ENCODE assay signal across 8 cellular contexts in the genomic region with DNA sequence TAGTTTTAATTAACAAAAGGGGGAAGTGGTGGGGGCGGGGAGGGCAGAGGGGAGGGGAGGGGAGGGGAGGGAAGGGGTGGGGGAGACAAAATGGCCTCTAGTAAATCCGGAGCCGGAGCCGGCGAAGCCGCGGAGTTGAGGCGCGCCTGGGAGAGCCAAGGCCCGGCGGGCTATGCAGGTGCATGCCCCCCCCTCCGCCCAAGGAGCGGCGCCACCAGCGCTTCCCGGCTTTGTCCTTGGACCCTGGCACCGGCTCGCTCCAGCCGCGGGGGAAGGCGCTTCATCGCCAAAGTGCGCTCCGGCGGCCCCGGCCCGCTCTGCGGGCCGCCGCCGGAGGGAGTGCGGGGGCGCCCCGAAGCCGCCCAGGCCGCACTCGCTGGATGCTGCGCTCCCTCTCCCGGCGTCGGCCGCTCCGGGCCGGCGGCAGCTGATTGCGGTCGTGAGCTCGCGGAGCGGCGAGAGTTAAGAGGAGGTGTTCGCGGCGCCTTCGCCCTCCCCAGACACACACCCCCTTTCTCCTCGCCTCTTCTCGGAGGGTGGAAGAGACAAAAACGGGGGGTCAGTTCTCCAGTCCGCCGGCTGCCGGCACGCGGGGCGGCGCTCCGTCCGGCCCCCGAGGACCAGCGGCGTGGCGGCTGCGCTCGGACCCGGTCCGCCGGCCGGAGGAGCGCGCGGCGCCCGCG. TPM values are rescaled to one million over a fixed set of nuclear protein-coding genes. Genes with fewer than 3 reads are reported as not detected.
DNase-seq lines count a peak whose midpoint lies in the region; ATAC-seq and TF ChIP-seq lines count a peak whose summit lies in the region.

Gene LRRC4, minus strand, starts transcription at position 439 of the 683 bp plus-strand sequence. CDS start 797 bp downstream, outside the sequence.

- peak; percentile 35 for ATAC-seq in GM19467 (IDR thresholded peaks at IDR 0.05; ENCODE audit: unreplicated experiment)
- peak; percentile 20 to 31 for ATAC-seq in activated T-cell treated with anti-CD3 and anti-CD28 coated beads, Interleukin-2, amount 50 U/mL, for 4 hours
- ATAC-seq in naive thymus-derived CD4-positive, alpha-beta T cell = peak; percentile 31
- no peak for ATAC-seq in HG03469 (IDR thresholded peaks at IDR 0.05; ENCODE audit: unreplicated experiment)

- peaks cover 9% of the 10 kb centered on the region for H3K27me3 Mint-ChIP-seq in activated T-cell treated with anti-CD3 and anti-CD28 coated beads, Interleukin-2, amount 50 U/mL, for 4 hours (ENCODE audit: low read depth)
- H3K27me3 Mint-ChIP-seq in naive thymus-derived CD4-positive, alpha-beta T cell = peaks cover 0 to 34% (median 7%) of the 10 kb centered on the region in 5 donors

- no peak within 1 kb of the TSS for H3K27ac ChIP-seq in naive thymus-derived CD4-positive, alpha-beta T cell (ENCODE audit: low read depth, low read length)
- H3K27ac ChIP-seq in vagina = peak within 1 kb of the TSS; percentile 50

- peaks cover 0 to 7% (median 0%) of the 10 kb centered on the region in 3 experiments for H3K36me3 ChIP-seq in naive thymus-derived CD4-positive, alpha-beta T cell (ENCODE audit: control insufficient read depth in 2 of 3, insufficient read depth in 3 of 3, low read length in 3 of 3)
- H3K36me3 ChIP-seq in vagina = no peaks in the 10 kb centered on the region

- POLR2A ChIA-PET in naive thymus-derived CD4-positive, alpha-beta T cell (lab: Charles Lee) = no interaction called here

- H3K9me3 ChIP-seq in naive thymus-derived CD4-positive, alpha-beta T cell (ENCODE audit: control insufficient read depth in 2 of 3, low read length in 3 of 3) = no peaks in the 10 kb centered on the region
- H3K9me3 ChIP-seq in vagina = no peaks in the 10 kb centered on the region

- H3K4me3 ChIP-seq in fibroblast of pulmonary artery (replicated peaks; ENCODE audit: low read depth, low read length) (peak within 1 kb of the TSS; percentile 46), vagina (peak within 1 kb of the TSS; percentile 52 to 58)
- peak within 1 kb of the TSS; percentile 61 for H3K4me3 ChIP-seq in naive thymus-derived CD4-positive, alpha-beta T cell (ENCODE audit: low read length)

- no peaks in the 10 kb centered on the region for H3K4me1 ChIP-seq in naive thymus-derived CD4-positive, alpha-beta T cell (ENCODE audit: control insufficient read depth in 2 of 2, insufficient read depth in 2 of 2, low read length in 2 of 2)
- peaks cover 40% of the 10 kb centered on the region for H3K4me1 ChIP-seq in vagina

- peak; percentile 36 for DNase-seq in COR-L47 (lab: John Stamatoyannopoulos, UW)
- peak; percentile 58 for DNase-seq in HPDE6-E6E7 (ENCODE audit: extremely low spot score)
- no peak for DNase-seq in activated T-cell treated with anti-CD3 and anti-CD28 coated beads, Interleukin-2, amount 50 U/mL, for 4 hours
- no peak for DNase-seq in fibroblast of pulmonary artery (ENCODE audit: low read depth)
- peak in 7 of 9 donors; percentile 6 to 50 (median 15) for DNase-seq in naive thymus-derived CD4-positive, alpha-beta T cell
- DNase-seq in vagina (ENCODE audit: extremely low spot score in 2 of 2) = no peak

- H3K27me3 ChIP-seq in naive thymus-derived CD4-positive, alpha-beta T cell (ENCODE audit: control insufficient read depth in 2 of 2, insufficient read depth in 2 of 2, low read length in 2 of 2) = no peaks in the 10 kb centered on the region
- H3K27me3 ChIP-seq in vagina = no peaks in the 10 kb centered on the region

- peak within 1 kb of the TSS; percentile 76 for H3K4me3 Mint-ChIP-seq in activated T-cell treated with anti-CD3 and anti-CD28 coated beads, Interleukin-2, amount 50 U/mL, for 4 hours
- peak within 1 kb of the TSS; percentile 84 to 97 (median 92) for H3K4me3 Mint-ChIP-seq in naive thymus-derived CD4-positive, alpha-beta T cell

- no peaks in the 10 kb centered on the region for H3K9me3 Mint-ChIP-seq in activated T-cell treated with anti-CD3 and anti-CD28 coated beads, Interleukin-2, amount 50 U/mL, for 4 hours
- no peaks in the 10 kb centered on the region for H3K9me3 Mint-ChIP-seq in naive thymus-derived CD4-positive, alpha-beta T cell

- CTCF ChIA-PET in naive thymus-derived CD4-positive, alpha-beta T cell (lab: Charles Lee) = interaction anchor here (0.8 kb wide), 1 partner anchor 78 kb away, joined by 3 read pairs; no protein-coding TSS in a partner anchor

- TF ChIP-seq CTCF in fibroblast of pulmonary artery (IDR thresholded peaks at IDR 0.05; ENCODE audit: low read length, missing control alignments) (peak; percentile 3), vagina (IDR thresholded peaks at IDR 0.05) (no peak)

- H3K27ac Mint-ChIP-seq in naive thymus-derived CD4-positive, alpha-beta T cell = peak within 1 kb of the TSS in 4 of 9 donors; percentile 33 to 76 (median 74)

- intact Hi-C loops in naive thymus-derived CD4-positive, alpha-beta T cell (cut with micrococcal nuclease) = loop anchor here (1.0 to 10.0 kb wide), 5 partner anchors 76 to 379 kb away; partner anchors contain the start of gene SND1 (in 1 of the 2)
- intact Hi-C loops in vagina (cut with DNase I) = no loop called here

- peaks cover 17% of the 10 kb centered on the region for H3K36me3 Mint-ChIP-seq in activated T-cell treated with anti-CD3 and anti-CD28 coated beads, Interleukin-2, amount 50 U/mL, for 4 hours (ENCODE audit: insufficient read depth)
- H3K36me3 Mint-ChIP-seq in naive thymus-derived CD4-positive, alpha-beta T cell = peaks cover 8 to 16% (median 13%) of the 10 kb centered on the region in 5 donors

- TF ChIP-seq POLR2A in vagina (IDR thresholded peaks at IDR 0.05) = no peak

- peaks cover 16% of the 10 kb centered on the region for H3K4me1 Mint-ChIP-seq in activated T-cell treated with anti-CD3 and anti-CD28 coated beads, Interleukin-2, amount 50 U/mL, for 4 hours (ENCODE audit: low read depth)
- peaks cover 8 to 39% (median 27%) of the 10 kb centered on the region in 7 donors for H3K4me1 Mint-ChIP-seq in naive thymus-derived CD4-positive, alpha-beta T cell

RNA-seq across cellular contexts. Expression of gene LRRC4, which starts in this region (rescaled TPM):
- total RNA-seq in activated T-cell treated with anti-CD3 and anti-CD28 coated beads, Interleukin-2, amount 50 U/mL, for 4 hours = 1 to 10 TPM; 1.2 to 4.2 (median 2.8) TPM
- 1 to 10 TPM in 1 of 5 experiments, under 1 TPM in 3, not detected in 1; 0.57 to 5.7 (median 0.88) TPM for total RNA-seq in naive thymus-derived CD4-positive, alpha-beta T cell
- under 1 TPM in 1 of 2 donors, not detected in 1; 0.14 TPM for polyA plus RNA-seq in naive thymus-derived CD4-positive, alpha-beta T cell
- total RNA-seq in vagina = 6.1 TPM

Comparison
In these comparisons a context has a peak if more than half of its experiments do, and no peak if none do; other contexts are left out.
1. DNase-seq: peak in COR-L47 (single experiment), HPDE6-E6E7 (single experiment) and naive thymus-derived CD4-positive, alpha-beta T cell (7 of 9); none in activated T-cell treated with anti-CD3 and anti-CD28 coated beads, Interleukin-2, amount 50 U/mL, for 4 hours (single experiment), fibroblast of pulmonary artery (single experiment) and vagina (0 of 2).
2. Peak in every context shown above with its lines, with median percentiles within 50 percentile points of each other: H3K4me3 ChIP-seq.